Comparison of ENCODE assay signal across 18 cellular contexts in the genomic region with DNA sequence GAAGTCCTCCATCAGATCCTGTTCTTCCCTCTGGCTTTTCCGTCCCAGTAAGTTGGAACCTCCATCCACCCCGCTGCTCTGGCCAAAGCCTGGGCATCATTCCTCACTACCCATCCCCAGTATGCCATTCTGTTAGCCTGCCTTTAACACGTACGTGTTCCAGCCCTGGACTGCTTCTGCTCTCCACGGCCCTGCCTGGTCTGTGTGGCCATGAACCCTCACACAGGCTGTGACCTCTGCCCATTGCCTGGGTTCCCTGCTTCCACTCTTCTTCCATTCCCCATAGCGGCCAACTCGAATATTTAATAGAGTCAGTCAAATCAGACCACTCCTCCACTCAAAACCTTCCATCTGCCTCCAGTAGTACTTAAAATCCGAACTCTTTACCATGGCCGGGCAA. TPM values are rescaled to one million over a fixed set of nuclear protein-coding genes. Genes with fewer than 3 reads are reported as not detected.
DNase-seq lines count a peak whose midpoint lies in the region; ATAC-seq and TF ChIP-seq lines count a peak whose summit lies in the region.
"Had no signal": no experiment of that assay in that cellular context is flagged by ENCODE, and none has a peak within 500 bp of the region (broad histone marks: within the 10 kb centered on the region; RNA-seq: fewer than 3 reads in every experiment).

No MANE protein-coding gene starts in this region.

- H3K36me3 ChIP-seq in naive thymus-derived CD4-positive, alpha-beta T cell (ENCODE audit: control insufficient read depth in 2 of 3, insufficient read depth in 3 of 3, low read length in 3 of 3) = peaks cover 0 to 9% (median 0%) of the 10 kb centered on the region in 3 experiments
- no peaks in the 10 kb centered on the region for H3K36me3 ChIP-seq in testis (ENCODE audit: low read depth, missing control alignments)

- H3K4me1 Mint-ChIP-seq in activated CD4-positive, alpha-beta T cell treated with anti-CD3 and anti-CD28 coated beads for 36 hours = peaks cover 46% of the 10 kb centered on the region
- H3K4me1 Mint-ChIP-seq in central memory CD8-positive, alpha-beta T cell = peaks cover 64% of the 10 kb centered on the region
- peaks cover 20 to 85% (median 71%) of the 10 kb centered on the region in 7 donors for H3K4me1 Mint-ChIP-seq in naive thymus-derived CD4-positive, alpha-beta T cell

- peak overlapping the region; percentile 38 for H3K27ac Mint-ChIP-seq in activated CD4-positive, alpha-beta T cell treated with anti-CD3 and anti-CD28 coated beads for 36 hours
- H3K27ac Mint-ChIP-seq in central memory CD8-positive, alpha-beta T cell (ENCODE audit: low read depth) = peak overlapping the region; percentile 35
- peak overlapping the region in 6 of 9 donors; percentile 4 to 54 (median 16) for H3K27ac Mint-ChIP-seq in naive thymus-derived CD4-positive, alpha-beta T cell

- no peak for TF ChIP-seq POLR2A in testis (IDR thresholded peaks at IDR 0.05)

- H3K36me3 Mint-ChIP-seq in activated CD4-positive, alpha-beta T cell treated with anti-CD3 and anti-CD28 coated beads for 36 hours (ENCODE audit: low read depth) = peaks cover 6% of the 10 kb centered on the region
- peaks cover 3% of the 10 kb centered on the region for H3K36me3 Mint-ChIP-seq in central memory CD8-positive, alpha-beta T cell (ENCODE audit: insufficient read depth)
- peaks cover 9 to 29% (median 17%) of the 10 kb centered on the region in 5 donors for H3K36me3 Mint-ChIP-seq in naive thymus-derived CD4-positive, alpha-beta T cell

- ATAC-seq in activated CD4-positive, alpha-beta T cell treated with anti-CD3 and anti-CD28 coated beads for 36 hours = no peak
- ATAC-seq in central memory CD8-positive, alpha-beta T cell (replicated peaks; ENCODE audit: extremely low read depth, poor library complexity, severe bottlenecking) = no peak
- no peak for ATAC-seq in naive thymus-derived CD4-positive, alpha-beta T cell
- no peak for ATAC-seq in Right ventricle myocardium inferior
- ATAC-seq: A549, GM12878 had no signal

- no peaks in the 10 kb centered on the region for H3K27me3 ChIP-seq in naive thymus-derived CD4-positive, alpha-beta T cell (ENCODE audit: control insufficient read depth in 2 of 2, insufficient read depth in 2 of 2, low read length in 2 of 2)
- no peaks in the 10 kb centered on the region for H3K27me3 ChIP-seq in testis

- CTCF ChIA-PET in activated CD4-positive, alpha-beta T cell treated with anti-CD3 and anti-CD28 coated beads for 36 hours (lab: Charles Lee) = no interaction called here
- CTCF ChIA-PET in naive thymus-derived CD4-positive, alpha-beta T cell (lab: Charles Lee) = no interaction called here

- H3K9me3 Mint-ChIP-seq in activated CD4-positive, alpha-beta T cell treated with anti-CD3 and anti-CD28 coated beads for 36 hours (ENCODE audit: low read depth) = no peaks in the 10 kb centered on the region
- H3K9me3 Mint-ChIP-seq in central memory CD8-positive, alpha-beta T cell = no peaks in the 10 kb centered on the region
- H3K9me3 Mint-ChIP-seq in naive thymus-derived CD4-positive, alpha-beta T cell = no peaks in the 10 kb centered on the region
- H3K9me3 Mint-ChIP-seq: H9 had no signal

- no peak overlapping the region for H3K4me3 Mint-ChIP-seq in activated CD4-positive, alpha-beta T cell treated with anti-CD3 and anti-CD28 coated beads for 36 hours
- H3K4me3 Mint-ChIP-seq in central memory CD8-positive, alpha-beta T cell = no peak overlapping the region
- H3K4me3 Mint-ChIP-seq in naive thymus-derived CD4-positive, alpha-beta T cell = peak overlapping the region in 3 of 10 donors; percentile 35 to 58 (median 37)
- H3K4me3 Mint-ChIP-seq: CD4-positive, alpha-beta memory T cell; H9 had no signal

- H3K27me3 Mint-ChIP-seq in activated CD4-positive, alpha-beta T cell treated with anti-CD3 and anti-CD28 coated beads for 36 hours = no peaks in the 10 kb centered on the region
- H3K27me3 Mint-ChIP-seq in central memory CD8-positive, alpha-beta T cell = no peaks in the 10 kb centered on the region
- no peaks in the 10 kb centered on the region for H3K27me3 Mint-ChIP-seq in naive thymus-derived CD4-positive, alpha-beta T cell
- H3K27me3 Mint-ChIP-seq: CD4-positive, alpha-beta memory T cell had no signal

- POLR2A ChIA-PET in activated CD4-positive, alpha-beta T cell treated with anti-CD3 and anti-CD28 coated beads for 36 hours (lab: Charles Lee) = no interaction called here
- POLR2A ChIA-PET in naive thymus-derived CD4-positive, alpha-beta T cell (lab: Charles Lee) = no interaction called here

- no peak overlapping the region for H3K4me3 ChIP-seq in naive thymus-derived CD4-positive, alpha-beta T cell (ENCODE audit: low read length)
- no peak overlapping the region for H3K4me3 ChIP-seq in testis
- H3K4me3 ChIP-seq: A549, GM12878 had no signal

- no peak for DNase-seq in activated CD4-positive, alpha-beta T cell treated with anti-CD3 and anti-CD28 coated beads for 36 hours
- DNase-seq in activated CD4-positive, alpha-beta T cell treated with anti-CD3 and anti-CD28 coated beads for 48 hours = no peak
- no peak for DNase-seq in central memory CD8-positive, alpha-beta T cell (ENCODE audit: low spot score in 2 of 2)
- DNase-seq in naive thymus-derived CD4-positive, alpha-beta T cell = no peak
- DNase-seq in testis (no peak), Right ventricle myocardium inferior (ENCODE audit: missing footprints) (no peak), NCI-H82 (lab: John Stamatoyannopoulos, UW) (no peak)
- no peak for DNase-seq in stimulated activated CD4-positive, alpha-beta T cell treated with anti-CD3 and anti-CD28 coated beads, Interleukin-15, amount 100 ng/mL, for 24 hours
- DNase-seq: CD4-positive, alpha-beta memory T cell; DMS 273 treated with DMSO at 0.1 percent for 48 hours; DMS53; DND-41; EL; H9 had no signal

- 64 to 94% methylated on average over 9 of the region's 9 CpGs for WGBS in testis, 2 donors

- TF ChIP-seq CTCF in testis (IDR thresholded peaks at IDR 0.05) = no peak

- no peak overlapping the region for H3K27ac ChIP-seq in naive thymus-derived CD4-positive, alpha-beta T cell (ENCODE audit: low read depth, low read length)
- H3K27ac ChIP-seq in testis = peak overlapping the region; percentile 13 to 32
- H3K27ac ChIP-seq: 22Rv1, A549, C4-2B had no signal

- no peaks in the 10 kb centered on the region for H3K9me3 ChIP-seq in naive thymus-derived CD4-positive, alpha-beta T cell (ENCODE audit: control insufficient read depth in 2 of 3, low read length in 3 of 3)
- no peaks in the 10 kb centered on the region for H3K9me3 ChIP-seq in testis
- H3K9me3 ChIP-seq: A549 had no signal

- intact Hi-C loops in activated CD4-positive, alpha-beta T cell treated with anti-CD3 and anti-CD28 coated beads for 36 hours (cut with DNase I, micrococcal nuclease) = loop anchor here in 1 of 2 experiments (5.0 kb wide), 1 partner anchor 144 kb away; no protein-coding TSS in a partner anchor
- intact Hi-C loops in naive thymus-derived CD4-positive, alpha-beta T cell (cut with micrococcal nuclease) = no loop called here
- intact Hi-C loops in testis (cut with DNase I; ENCODE audit: low total_unique reads) = no loop called here
- intact Hi-C loops in Right ventricle myocardium inferior (cut with DNase I) = no loop called here

- H3K4me1 ChIP-seq in naive thymus-derived CD4-positive, alpha-beta T cell (ENCODE audit: control insufficient read depth in 2 of 2, insufficient read depth in 2 of 2, low read length in 2 of 2) = peaks cover 0 to 3% of the 10 kb centered on the region in 2 donors
- peaks cover 25% of the 10 kb centered on the region for H3K4me1 ChIP-seq in testis
- H3K4me1 ChIP-seq: A549 had no signal

RNA-seq across cellular contexts. Expression of gene RALGAPA2, which starts 29.4 kb away (rescaled TPM):
- total RNA-seq in activated CD4-positive, alpha-beta T cell treated with anti-CD3 and anti-CD28 coated beads for 36 hours = 10 to 100 TPM; 20.2 to 26.4 TPM
- total RNA-seq in naive thymus-derived CD4-positive, alpha-beta T cell = 10 to 100 TPM; 27.5 to 45.4 (median 35.1) TPM
- polyA plus RNA-seq in naive thymus-derived CD4-positive, alpha-beta T cell = 1 to 10 TPM; 6.7 to 9.1 TPM
- total RNA-seq in testis (10 to 100 TPM; 59.2 to 61.5 TPM), Right ventricle myocardium inferior (16.5 TPM)
- polyA plus RNA-seq in testis (ENCODE audit: insufficient read depth, low read depth, low replicate concordance) = 26.9 TPM
